ENCODE assay signal across 9 cellular contexts in genomic region chr17:7502987-7503386, GRCh38. TPM values are rescaled to one million over a fixed set of nuclear protein-coding genes. Genes with fewer than 3 reads are reported as not detected.
DNase-seq lines count a peak whose midpoint lies in the region; ATAC-seq and TF ChIP-seq lines count a peak whose summit lies in the region.
"Had no signal": no experiment of that assay in that cellular context is flagged by ENCODE, and none has a peak within 500 bp of the region (broad histone marks: within the 10 kb centered on the region; RNA-seq: fewer than 3 reads in every experiment).

No MANE protein-coding gene starts in this region.

- H2AFZ ChIP-seq in PC-3 (ENCODE audit: low read length), result no peak overlapping the region

- H3K79me2 ChIP-seq in PC-3 (ENCODE audit: low read length), result no peaks in the 10 kb centered on the region

- no peaks in the 10 kb centered on the region for H3K9me3 ChIP-seq in PC-3 (ENCODE audit: low read length)

- no peaks in the 10 kb centered on the region for H3F3A ChIP-seq in PC-3 (ENCODE audit: low read length, unreplicated experiment)

- H3K36me3 ChIP-seq in GM06990 (ENCODE audit: control insufficient read depth, insufficient read depth, low read length), result peaks cover 44% of the 10 kb centered on the region
- H3K36me3 ChIP-seq in PC-3 (ENCODE audit: low read depth, low read length), result peaks cover 61% of the 10 kb centered on the region
- H3K36me3 ChIP-seq in kidney epithelial cell (ENCODE audit: control insufficient read depth, insufficient read depth, low read length), result peaks cover 11% of the 10 kb centered on the region

- H3K27me3 ChIP-seq in GM06990 (replicated peaks; ENCODE audit: control insufficient read depth, insufficient read depth, low read length), result no peaks in the 10 kb centered on the region
- H3K27me3 ChIP-seq in PC-3 (ENCODE audit: low read length), result no peaks in the 10 kb centered on the region
- no peaks in the 10 kb centered on the region for H3K27me3 ChIP-seq in kidney epithelial cell (ENCODE audit: control insufficient read depth, insufficient read depth, low read length)

- H3K4me3 ChIP-seq in GM06990 (replicated peaks; ENCODE audit: low read depth, low read length) (no peak overlapping the region), PC-3 (ENCODE audit: low read length) (no peak overlapping the region), kidney epithelial cell (ENCODE audit: low read depth, low read length) (no peak overlapping the region)

- H3K4me1 ChIP-seq in PC-3 (ENCODE audit: insufficient read depth, low read length), result no peaks in the 10 kb centered on the region

- no peaks in the 10 kb centered on the region for H3K9me2 ChIP-seq in PC-3 (replicated peaks; ENCODE audit: low read length)

- CTCF ChIA-PET in PC-3 (lab: Charles Lee), result interaction anchor here (0.7 kb wide), 1 partner anchor 68 kb away, joined by 4 read pairs; no protein-coding TSS in a partner anchor

- DNase-seq in GM06990 (ENCODE audit: extremely low read depth, insufficient read length) (no peak), PC-3 (no peak), kidney epithelial cell (ENCODE audit: low read depth) (no peak), NCI-H2227 (lab: John Stamatoyannopoulos, UW; ENCODE audit: unreplicated experiment) (no peak)
- no peak for DNase-seq in stimulated activated CD4-positive, alpha-beta T cell treated with anti-CD3 and anti-CD28 coated beads, Interleukin-4, amount 100 ng/mL, for 1 hour
- DNase-seq: activated naive CD4-positive, alpha-beta T cell treated with Interleukin-2 at 50 U/mL for 16 hours; MV-4-11; nucleus accumbens had no signal

- H3K4me2 ChIP-seq in PC-3 (ENCODE audit: low read length), result no peak overlapping the region

- POLR2A ChIA-PET in PC-3 (lab: Charles Lee; ENCODE audit: unreplicated experiment), result no interaction called here

- H3K9ac ChIP-seq in PC-3 (ENCODE audit: low read length), result no peak overlapping the region

- no TSS peak for BruUV-seq in PC-3 (replicated peaks; lab: Mats Ljungman, UMichigan)

- TF ChIP-seq CTCF in GM06990 (IDR thresholded peaks at IDR 0.05; ENCODE audit: insufficient read depth, low read length, poor library complexity, severe bottlenecking) (peak; percentile 22), PC-3 (conservative IDR thresholded peaks at IDR 0.05; ENCODE audit: low read depth, low read length) (peak; percentile 43), kidney epithelial cell (IDR thresholded peaks at IDR 0.05; ENCODE audit: insufficient read depth, low read length, poor library complexity, severe bottlenecking) (peak; percentile 27)

- H3K27ac ChIP-seq in PC-3 (ENCODE audit: low read length), result no peak overlapping the region

- intact Hi-C loops in PC-3 (cut with micrococcal nuclease), result no loop called here

- H4K20me1 ChIP-seq in PC-3 (ENCODE audit: low read length), result no peaks in the 10 kb centered on the region

- no peak for ATAC-seq in PC-3
- no peak for ATAC-seq in GM21390 (IDR thresholded peaks at IDR 0.05; ENCODE audit: unreplicated experiment)

RNA-seq across cellular contexts. Expression of gene POLR2A, which starts 18.8 kb away (rescaled TPM):
- total RNA-seq in PC-3 (2014; rRNA removed), result 47.1 and 95.7 TPM in 2 replicates
- total RNA-seq in kidney epithelial cell, result 56.9 and 57.8 TPM in 2 replicates

RNA-seq across cellular contexts. Expression of gene SLC35G6, which starts 21.7 kb away (rescaled TPM):
- total RNA-seq in PC-3 (2014; rRNA removed) (not detected in 2 replicates), kidney epithelial cell (not detected in 2 replicates)

RNA-seq across cellular contexts. Expression of gene ZBTB4, which starts 23.6 kb away (rescaled TPM):
- total RNA-seq in PC-3 (2014; rRNA removed), result 14.7 and 18.4 TPM in 2 replicates
- total RNA-seq in kidney epithelial cell, result 26.3 and 28.3 TPM in 2 replicates

RNA-seq across cellular contexts. Expression of gene TNFSF12, which starts 45.9 kb away (rescaled TPM):
- total RNA-seq in PC-3 (2014; rRNA removed), result 15.2 and 24.2 TPM in 2 replicates
- total RNA-seq in kidney epithelial cell, result 9.0 and 9.4 TPM in 2 replicates

RNA-seq across cellular contexts. Expression of gene TNFSF13, which starts 55.6 kb away (rescaled TPM):
- total RNA-seq in PC-3 (2014; rRNA removed) (3.6 and 5.2 TPM in 2 replicates), kidney epithelial cell (13.5 and 14.3 TPM in 2 replicates)
